ENCODE assay signal across 11 cellular contexts in the genomic region with DNA sequence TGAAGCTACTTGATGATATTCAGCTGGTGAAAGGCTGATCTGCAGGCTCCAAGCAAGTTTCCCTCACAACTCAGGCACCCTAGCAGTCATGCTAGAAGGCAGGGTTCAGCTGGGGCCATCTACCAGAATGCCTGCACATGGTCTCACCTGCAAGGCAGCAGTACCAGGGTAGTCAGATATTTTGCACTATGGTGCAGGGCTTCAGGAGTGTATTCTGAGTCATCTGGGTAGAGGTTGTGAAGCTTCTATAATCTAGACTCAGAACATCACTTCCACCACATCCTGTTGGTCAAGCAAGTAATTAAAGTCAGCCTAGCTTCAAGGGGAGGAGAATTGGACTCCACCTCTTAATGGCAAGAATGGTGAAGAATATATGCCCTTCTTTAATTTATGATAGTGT.
DNase-seq lines count a peak whose midpoint lies in the region; ATAC-seq, FAIRE-seq and TF ChIP-seq lines count a peak whose summit lies in the region.
"Had no signal": no experiment of that assay in that cellular context is flagged by ENCODE, and none has a peak within 500 bp of the region (broad histone marks: within the 10 kb centered on the region; RNA-seq: fewer than 3 reads in every experiment).

No MANE protein-coding gene starts in this region.

- H3K27me3 ChIP-seq in GM12878 (replicated peaks in 1 of 2; ENCODE audit: control insufficient read depth in 2 of 2, insufficient read depth in 2 of 2, low read length in 1 of 2) (0 out of 4 replicates have a peak, but pooled peaks cover 0 to 3% of the 10 kb centered on the region in 2 experiments), uterus (no peaks in the 10 kb centered on the region)

- no peaks in the 10 kb centered on the region for H4K20me1 ChIP-seq in GM12878 (ENCODE audit: control insufficient read depth, insufficient read depth)

- TF ChIP-seq POLR2A in GM12878 (IDR thresholded peaks at IDR 0.05; ENCODE audit: low read depth, low read length) (no peak), uterus (IDR thresholded peaks at IDR 0.05) (no peak)

- POLR2A ChIA-PET in GM12878 (lab: Charles Lee): no interaction called here

- intact Hi-C loops in GM12878 (cut with micrococcal nuclease; ENCODE audit: unreplicated experiment) (no loop called here), sciatic nerve (cut with DNase I) (no loop called here), uterus (cut with DNase I; ENCODE audit: low total_unique reads) (no loop called here)

- ATAC-seq in GM18868 (IDR thresholded peaks at IDR 0.05; ENCODE audit: unreplicated experiment) (peak; percentile 97), GM21515 (IDR thresholded peaks at IDR 0.05; ENCODE audit: unreplicated experiment) (peak; percentile 88), HG03060 (IDR thresholded peaks at IDR 0.05; ENCODE audit: low read depth, unreplicated experiment) (peak; percentile 94), GM12878 (peak; percentile 82), sciatic nerve (no peak)

- H3K9me3 ChIP-seq in GM12878 (replicated peaks; ENCODE audit: control insufficient read depth, insufficient read depth, low read length): no peaks in the 10 kb centered on the region
- H3K9me3 ChIP-seq in uterus: no peaks in the 10 kb centered on the region

- H3K4me2 ChIP-seq in GM12878 (ENCODE audit: control insufficient read depth, insufficient read depth): no peak overlapping the region

- H3K9ac ChIP-seq in GM12878 (ENCODE audit: control insufficient read depth, insufficient read depth, low read length): no peak overlapping the region

- FAIRE-seq in GM12878 (lab: Jason Lieb, UNC): peak; percentile 49
- FAIRE-seq: kidney, urothelium cell line had no signal

- in situ Hi-C loops in GM12878 (cut with MboI): no loop called here

- H3K79me2 ChIP-seq in GM12878 (ENCODE audit: control insufficient read depth, insufficient read depth, low read length): no peaks in the 10 kb centered on the region

- SMC1A ChIA-PET in GM12878 (lab: Charles Lee; ENCODE audit: uncharacterized antibody, unreplicated experiment): no interaction called here

- CTCF ChIA-PET in GM12878 (lab: Yijun Ruan, JAX): interaction anchor here (0.5 kb wide), 1 partner anchor 44 kb away, joined by 3 read pairs; no protein-coding TSS in a partner anchor

- RAD21 ChIA-PET in GM12878 (lab: Charles Lee; ENCODE audit: unreplicated experiment): no interaction called here

- no peak overlapping the region for H3K27ac ChIP-seq in GM12878 (ENCODE audit: control insufficient read depth, insufficient read depth)
- no peak overlapping the region for H3K27ac ChIP-seq in uterus

- TF ChIP-seq RAD21 in GM12878 (IDR thresholded peaks at IDR 0.05; ENCODE audit: insufficient read depth, low read depth, low read length): no peak

- no peak for TF ChIP-seq EP300 in GM12878 (IDR thresholded peaks at IDR 0.05; ENCODE audit: borderline replicate concordance in 1 of 2, control insufficient read depth in 1 of 2, low read depth in 2 of 2, low read length in 2 of 2)

- H2AFZ ChIP-seq in GM12878 (ENCODE audit: control insufficient read depth, low read depth, low read length): no peak overlapping the region

- no TSS peak for BruUV-seq in GM12878 (replicated peaks; lab: Mats Ljungman, UMichigan)

- H3K4me1 ChIP-seq in GM12878 (ENCODE audit: control insufficient read depth, insufficient read depth, low read length): no peaks in the 10 kb centered on the region
- H3K4me1 ChIP-seq in uterus: no peaks in the 10 kb centered on the region

- H3K4me3 ChIP-seq in GM12878 (no peak overlapping the region), uterus (no peak overlapping the region)

- TF ChIP-seq CTCF in GM12878 (IDR thresholded peaks at IDR 0.05 in 2 of 3, conservative IDR thresholded peaks at IDR 0.05 in 1 of 3; ENCODE audit: control insufficient read depth in 2 of 3, extremely low read depth in 1 of 3, insufficient read depth in 1 of 3, low read depth in 3 of 3, low read length in 3 of 3): no peak
- TF ChIP-seq CTCF in uterus (IDR thresholded peaks at IDR 0.05): no peak

- H3K36me3 ChIP-seq in GM12878 (ENCODE audit: control insufficient read depth in 2 of 2, insufficient read depth in 2 of 2, low read length in 1 of 2) (no peaks in the 10 kb centered on the region), uterus (no peaks in the 10 kb centered on the region)

- DNase-seq in GM12878 (ENCODE audit: low read depth, low spot score) (peak; percentile 23), sciatic nerve (ENCODE audit: low spot score) (no peak), hypothalamus (lab: John Stamatoyannopoulos, UW) (no peak), uterus (no peak), HuH-7 (ENCODE audit: low spot score) (no peak)
- DNase-seq: CD4-positive, CD25-positive, alpha-beta regulatory T cell; kidney had no signal

TF ChIP-seq in GM12878, 131 proteins besides CTCF, POLR2A, EP300 and RAD21:
- no peak for TF ChIP-seq TCF12 (IDR thresholded peaks at IDR 0.05; ENCODE audit: low read depth, low read length)
- TF ChIP-seq TAF1 (IDR thresholded peaks at IDR 0.05; ENCODE audit: borderline replicate concordance, low read depth, low read length): no peak
- TF ChIP-seq ETV6 (conservative IDR thresholded peaks at IDR 0.05 in 1 of 2, IDR thresholded peaks at IDR 0.05 in 1 of 2; ENCODE audit: borderline replicate concordance in 1 of 2, low read depth in 1 of 2): no peak
- no peak for TF ChIP-seq RELB (IDR thresholded peaks at IDR 0.05; ENCODE audit: low read depth)
- TF ChIP-seq RELA (IDR thresholded peaks at IDR 0.05; ENCODE audit: borderline replicate concordance, partially characterized antibody): no peak
- no peak for TF ChIP-seq KAT2A (conservative IDR thresholded peaks at IDR 0.05; ENCODE audit: control insufficient read depth, low read depth, low read length)
- no peak for TF ChIP-seq FOXK2 (IDR thresholded peaks at IDR 0.05)
- TF ChIP-seq ZZZ3 (IDR thresholded peaks at IDR 0.05; ENCODE audit: control insufficient read depth, insufficient read length, low read depth): no peak
- no peak for TF ChIP-seq NFXL1 (IDR thresholded peaks at IDR 0.05; ENCODE audit: borderline replicate concordance)
- peak; percentile 59 for TF ChIP-seq IRF4 (IDR thresholded peaks at IDR 0.05; ENCODE audit: low read depth, low read length)
- TF ChIP-seq RUNX3 (IDR thresholded peaks at IDR 0.05; ENCODE audit: low read length): peak; percentile 70
- no peak for TF ChIP-seq CBFB (IDR thresholded peaks at IDR 0.05; ENCODE audit: low read depth)
- no peak for TF ChIP-seq IKZF1 (conservative IDR thresholded peaks at IDR 0.05)
